Comparison of ENCODE assay signal across 1 cellular context in genomic region chr22:20247608-20248171, GRCh38.
TF ChIP-seq lines count a peak whose summit lies in the region.

No MANE protein-coding gene starts in this region.

TF ChIP-seq in GM23338, 12 proteins besides CTCF, POLR2A, EP300 and RAD21 (continued from another document):
- TF ChIP-seq ZNF462 (CRISPR knock-in tag; IDR thresholded peaks at IDR 0.05) = no peak
- no peak for TF ChIP-seq ZNF114 (CRISPR knock-in tag; IDR thresholded peaks at IDR 0.05)
- TF ChIP-seq REST (IDR thresholded peaks at IDR 0.05; ENCODE audit: unreplicated experiment) = no peak
- TF ChIP-seq POLR2AphosphoS5 (IDR thresholded peaks at IDR 0.05; ENCODE audit: low read depth) = no peak
- no peak for TF ChIP-seq STAT1 (IDR thresholded peaks at IDR 0.05; ENCODE audit: unreplicated experiment)
- no peak for TF ChIP-seq EZH2phosphoT487 (IDR thresholded peaks at IDR 0.05; ENCODE audit: unreplicated experiment)
- TF ChIP-seq EZH2 (IDR thresholded peaks at IDR 0.05; ENCODE audit: low read depth, unreplicated experiment) = no peak
